ENCODE assay signal across 2 cellular contexts in genomic region chr2:14189929-14190328, GRCh38.
TF ChIP-seq lines count a peak whose summit lies in the region.

No MANE protein-coding gene starts in this region.

TF ChIP-seq in SK-N-SH, 30 proteins besides CTCF, POLR2A, EP300 and RAD21 (continued from another document):
- TF ChIP-seq USF2 (IDR thresholded peaks at IDR 0.05; ENCODE audit: borderline replicate concordance, low read depth, low read length): no peak
TF ChIP-seq in SK-N-SH: peak in this region for 0.

TF ChIP-seq in SK-N-SH treated with all-trans-retinoic acid at 6 μM for 48 hours, 23 proteins besides CTCF, POLR2A, EP300 and RAD21 (continued from another document):
- no peak for TF ChIP-seq ISL1 (CRISPR knock-in tag; IDR thresholded peaks at IDR 0.05)
- no peak for TF ChIP-seq CSDC2 (CRISPR knock-in tag; IDR thresholded peaks at IDR 0.05)
- TF ChIP-seq, protein P1, sequence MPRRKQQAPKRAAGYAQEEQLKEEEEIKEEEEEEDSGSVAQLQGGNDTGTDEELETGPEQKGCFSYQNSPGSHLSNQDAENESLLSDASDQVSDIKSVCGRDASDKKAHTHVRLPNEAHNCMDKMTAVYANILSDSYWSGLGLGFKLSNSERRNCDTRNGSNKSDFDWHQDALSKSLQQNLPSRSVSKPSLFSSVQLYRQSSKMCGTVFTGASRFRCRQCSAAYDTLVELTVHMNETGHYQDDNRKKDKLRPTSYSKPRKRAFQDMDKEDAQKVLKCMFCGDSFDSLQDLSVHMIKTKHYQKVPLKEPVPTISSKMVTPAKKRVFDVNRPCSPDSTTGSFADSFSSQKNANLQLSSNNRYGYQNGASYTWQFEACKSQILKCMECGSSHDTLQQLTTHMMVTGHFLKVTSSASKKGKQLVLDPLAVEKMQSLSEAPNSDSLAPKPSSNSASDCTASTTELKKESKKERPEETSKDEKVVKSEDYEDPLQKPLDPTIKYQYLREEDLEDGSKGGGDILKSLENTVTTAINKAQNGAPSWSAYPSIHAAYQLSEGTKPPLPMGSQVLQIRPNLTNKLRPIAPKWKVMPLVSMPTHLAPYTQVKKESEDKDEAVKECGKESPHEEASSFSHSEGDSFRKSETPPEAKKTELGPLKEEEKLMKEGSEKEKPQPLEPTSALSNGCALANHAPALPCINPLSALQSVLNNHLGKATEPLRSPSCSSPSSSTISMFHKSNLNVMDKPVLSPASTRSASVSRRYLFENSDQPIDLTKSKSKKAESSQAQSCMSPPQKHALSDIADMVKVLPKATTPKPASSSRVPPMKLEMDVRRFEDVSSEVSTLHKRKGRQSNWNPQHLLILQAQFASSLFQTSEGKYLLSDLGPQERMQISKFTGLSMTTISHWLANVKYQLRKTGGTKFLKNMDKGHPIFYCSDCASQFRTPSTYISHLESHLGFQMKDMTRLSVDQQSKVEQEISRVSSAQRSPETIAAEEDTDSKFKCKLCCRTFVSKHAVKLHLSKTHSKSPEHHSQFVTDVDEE (CRISPR knock-in tag; IDR thresholded peaks at IDR 0.05): no peak
- TF ChIP-seq SNAI2 (CRISPR knock-in tag; IDR thresholded peaks at IDR 0.05): no peak
TF ChIP-seq in SK-N-SH treated with all-trans-retinoic acid at 6 μM for 48 hours: peak in this region for 0.
